39 cellular contexts compared by ENCODE assay signal in the genomic region with DNA sequence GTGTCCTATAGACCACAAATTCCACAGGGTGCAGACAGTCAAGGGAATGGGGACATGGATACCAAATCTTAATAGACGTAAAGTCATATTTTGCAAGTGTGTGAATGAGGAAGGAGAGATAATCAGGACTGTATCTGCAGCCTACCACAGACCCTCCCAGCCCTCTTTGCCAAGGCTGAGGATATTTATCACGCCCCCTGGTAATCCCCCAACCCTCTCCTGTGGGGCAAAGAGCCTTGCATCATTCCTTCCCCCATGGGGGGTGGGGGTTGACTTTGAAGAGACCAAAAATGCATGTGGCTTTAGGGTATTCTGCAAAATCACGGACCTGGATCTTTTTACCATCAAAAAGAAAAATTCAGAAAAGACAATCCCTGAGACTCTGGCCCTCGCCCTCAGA. TPM values are rescaled to one million over a fixed set of nuclear protein-coding genes. Genes with fewer than 3 reads are reported as not detected.
"Had no signal": no experiment of that assay in that cellular context is flagged by ENCODE, and none has a peak within 500 bp of the region (broad histone marks: within the 10 kb centered on the region; RNA-seq: fewer than 3 reads in every experiment).

No MANE protein-coding gene starts in this region.

- H3K27ac ChIP-seq: RWPE1, WERI-Rb-1 had no signal

- FAIRE-seq: bronchial epithelial cell, RCC 7860 had no signal

- DNase-seq: activated CD4-positive, alpha-beta memory T cell treated with anti-CD3 and anti-CD28 coated beads, Interleukin-2, amount 10 ng/mL, durations not matched to agents 7 days and 5 days; activated CD4-positive, alpha-beta T cell treated with anti-CD3 and anti-CD28 coated beads for 1 hour; activated CD4-positive, alpha-beta T cell treated with anti-CD3 and anti-CD28 coated beads for 48 hours; activated CD4-positive, CD25-positive, alpha-beta regulatory T cell; activated CD8-positive, alpha-beta memory T cell treated with anti-CD3 and anti-CD28 coated beads for 24 hours; activated effector memory CD4-positive, alpha-beta T cell treated with anti-CD3 and anti-CD28 coated beads, Interleukin-2, amount 50 U/mL, for 16 hours; activated naive CD4-positive, alpha-beta T cell; activated naive CD4-positive, alpha-beta T cell treated with anti-CD3 and anti-CD28 coated beads, Interleukin-2, amount 50 U/mL, for 16 hours; activated naive CD8-positive, alpha-beta T cell treated with anti-CD3 and anti-CD28 coated beads for 36 hours; activated T-cell treated with anti-CD3 and anti-CD28 coated beads, Interleukin-2, amount 50 U/mL, for 1 hour; activated T-cell treated with anti-CD3 and anti-CD28 coated beads, Interleukin-2, amount 50 U/mL, for 72 hours; amygdala; caudate nucleus; cerebellar nuclear complex; Kasumi-1; MG63; NCI-H1092 treated with DMSO at 0.1 percent for 48 hours; NCI-H1417; NCI-H146; NCI-H187; NCI-H2029 treated with DMSO at 0.1 percent for 48 hours; NCI-H2107; NCI-H2171; NCI-H510A; NCI-H526; NCI-H748 treated with DMSO at 0.1 percent for 48 hours; NK-92 treated with Interleukin-12 subunit alpha and Interleukin-12 subunit beta, amount 100 ng/mL, for 24 hours; PC-9; SIG-M5; SW 1271; T-helper 1 cell; T-helper 2 cell; T-helper 9 cell; WERI-Rb-1 had no signal

- H2AFZ ChIP-seq: PC-9 had no signal

- H3K36me3 ChIP-seq: MG63, WERI-Rb-1 had no signal

- H3K4me2 ChIP-seq: PC-9 had no signal

- H3K9me3 ChIP-seq: MG63 had no signal

- ATAC-seq: activated T-cell treated with anti-CD3 and anti-CD28 coated beads, Interleukin-2, amount 50 U/mL, for 72 hours; activated T-helper 17 cell treated with anti-CD3 and anti-CD28 coated beads, Interleukin-2, amount 50 U/mL, for 72 hours; Right ventricle myocardium inferior had no signal

- H3K4me3 ChIP-seq: MG63, PC-9 had no signal

RNA-seq across cellular contexts. Expression of a gene that starts 39.1 kb away (rescaled TPM):
- total RNA-seq: activated CD4-positive, alpha-beta memory T cell treated with anti-CD3 and anti-CD28 coated beads, Interleukin-2, amount 10 ng/mL, durations not matched to agents 7 days and 5 days; activated naive CD8-positive, alpha-beta T cell treated with anti-CD3 and anti-CD28 coated beads for 36 hours; activated T-cell treated with anti-CD3 and anti-CD28 coated beads, Interleukin-2, amount 50 U/mL, for 72 hours; activated T-helper 17 cell treated with anti-CD3 and anti-CD28 coated beads, Interleukin-2, amount 50 U/mL, for 72 hours; bronchial epithelial cell; Right ventricle myocardium inferior had no signal

RNA-seq across cellular contexts. Expression of a gene that starts 42.5 kb away (rescaled TPM):
- total RNA-seq: activated CD4-positive, alpha-beta memory T cell treated with anti-CD3 and anti-CD28 coated beads, Interleukin-2, amount 10 ng/mL, durations not matched to agents 7 days and 5 days; activated naive CD8-positive, alpha-beta T cell treated with anti-CD3 and anti-CD28 coated beads for 36 hours; activated T-cell treated with anti-CD3 and anti-CD28 coated beads, Interleukin-2, amount 50 U/mL, for 72 hours; activated T-helper 17 cell treated with anti-CD3 and anti-CD28 coated beads, Interleukin-2, amount 50 U/mL, for 72 hours; bronchial epithelial cell; PC-9; Right ventricle myocardium inferior had no signal
